8 cellular contexts compared by ENCODE assay signal in the genomic region with DNA sequence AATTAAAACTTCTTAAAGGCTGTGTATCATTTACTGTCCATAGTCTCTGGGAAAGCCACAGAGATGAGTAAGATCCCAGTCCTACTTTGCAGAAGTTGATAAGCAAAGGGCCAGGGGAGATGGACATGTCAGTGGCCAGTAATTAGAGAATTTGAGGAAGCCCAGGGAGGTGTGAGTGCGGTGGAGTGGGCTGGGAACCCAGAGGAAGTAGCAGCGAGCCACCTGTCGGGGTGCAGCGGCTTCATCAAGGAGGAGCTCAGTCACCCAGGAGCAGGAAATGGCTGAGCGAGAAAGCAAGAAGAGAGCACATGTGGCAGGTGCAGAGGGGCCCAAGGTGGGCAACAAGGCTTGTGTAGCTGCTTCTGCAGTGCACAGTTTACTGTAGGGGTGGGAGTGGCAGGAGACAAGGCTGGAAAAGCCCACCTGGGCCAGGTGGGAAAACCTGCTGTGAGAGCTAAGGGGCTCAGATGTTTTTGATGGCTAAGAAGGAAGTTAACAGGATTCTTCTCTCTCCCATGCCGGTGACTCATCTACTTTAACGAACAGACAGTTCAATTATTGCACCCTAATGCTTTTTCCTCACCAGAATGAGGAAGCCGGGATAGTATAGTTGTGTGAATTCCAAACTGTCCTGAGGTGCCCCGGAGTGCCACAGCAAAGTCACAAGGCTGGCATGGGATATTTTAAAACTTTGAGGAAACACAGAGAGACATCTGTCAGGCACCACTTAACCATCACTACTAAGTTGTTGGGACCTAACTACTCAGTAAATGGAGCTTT. TPM values are rescaled to one million over a fixed set of nuclear protein-coding genes. Genes with fewer than 3 reads are reported as not detected.
DNase-seq lines count a peak whose midpoint lies in the region; ATAC-seq and TF ChIP-seq lines count a peak whose summit lies in the region.

No MANE protein-coding gene starts in this region.

- peaks cover 7 to 14% of the 10 kb centered on the region in 2 donors for H3K36me3 Mint-ChIP-seq in stimulated activated naive B cell treated with anti-CD40 and anti-IgM and Interleukin-4, amounts not matched to agents 10 μg/mL and 1 μg/mL and 100 μg/mL, for 72 hours

- H3K9me3 ChIP-seq in RWPE2 (ENCODE audit: severe bottlenecking) = no peaks in the 10 kb centered on the region
- no peaks in the 10 kb centered on the region for H3K9me3 ChIP-seq in colonic mucosa

- peak overlapping the region; percentile 29 to 60 for H3K4me3 Mint-ChIP-seq in stimulated activated naive B cell treated with anti-CD40 and anti-IgM and Interleukin-4, amounts not matched to agents 10 μg/mL and 1 μg/mL and 100 μg/mL, for 72 hours

- TF ChIP-seq CTCF in GM12875 (IDR thresholded peaks at IDR 0.05; ENCODE audit: borderline replicate concordance, insufficient read depth, low read depth, low read length) = 0 out of 2 replicates have a peak, but pooled peaks have one; percentile 6
- no peak for TF ChIP-seq CTCF in RWPE2 (IDR thresholded peaks at IDR 0.05; ENCODE audit: poor library complexity, severe bottlenecking)
- TF ChIP-seq CTCF in colonic mucosa (IDR thresholded peaks at IDR 0.05) = no peak

- H3K27ac Mint-ChIP-seq in stimulated activated naive B cell treated with anti-CD40 and anti-IgM and Interleukin-4, amounts not matched to agents 10 μg/mL and 1 μg/mL and 100 μg/mL, for 72 hours = peak overlapping the region; percentile 80

- no peak overlapping the region for H3K4me3 ChIP-seq in GM12875 (ENCODE audit: low read depth, low read length)
- H3K4me3 ChIP-seq in RWPE2 (ENCODE audit: severe bottlenecking) = no peak overlapping the region
- H3K4me3 ChIP-seq in colonic mucosa = no peak overlapping the region

- ATAC-seq in HG02610 (IDR thresholded peaks at IDR 0.05; ENCODE audit: unreplicated experiment) = peak; percentile 51
- 0 out of 3 replicates have a peak, but pooled peaks have one; percentile 35 for ATAC-seq in RWPE2 (ENCODE audit: low read depth)
- ATAC-seq in stimulated activated naive B cell treated with anti-CD40 and anti-IgM and Interleukin-4, amounts not matched to agents 10 μg/mL and 1 μg/mL and 100 μg/mL, for 72 hours (replicated peaks) = peak; percentile 40 to 62

- H3K27ac ChIP-seq in RWPE2 (ENCODE audit: poor library complexity, severe bottlenecking) = no peak overlapping the region
- H3K27ac ChIP-seq in colonic mucosa = peak overlapping the region; percentile 1

- H3K27me3 ChIP-seq in RWPE2 (ENCODE audit: insufficient read depth, poor library complexity, severe bottlenecking) (no peaks in the 10 kb centered on the region), colonic mucosa (no peaks in the 10 kb centered on the region)

- peaks cover 6 to 7% of the 10 kb centered on the region in 2 donors for H3K9me3 Mint-ChIP-seq in stimulated activated naive B cell treated with anti-CD40 and anti-IgM and Interleukin-4, amounts not matched to agents 10 μg/mL and 1 μg/mL and 100 μg/mL, for 72 hours

- H3K9ac ChIP-seq in colonic mucosa (ENCODE audit: low read depth in 2 of 2, low read length in 2 of 2) = no peak overlapping the region

- H3K4me1 ChIP-seq in RWPE2 (ENCODE audit: insufficient read depth, poor library complexity, severe bottlenecking) = peaks cover 9% of the 10 kb centered on the region
- H3K4me1 ChIP-seq in colonic mucosa = peaks cover 7% of the 10 kb centered on the region

- no peaks in the 10 kb centered on the region for H3K27me3 Mint-ChIP-seq in stimulated activated naive B cell treated with anti-CD40 and anti-IgM and Interleukin-4, amounts not matched to agents 10 μg/mL and 1 μg/mL and 100 μg/mL, for 72 hours

- intact Hi-C loops in colonic mucosa (cut with DNase I) = no loop called here

- DNase-seq in RWPE2 (ENCODE audit: low spot score) = no peak
- peak; percentile 35 for DNase-seq in colonic mucosa
- peak; percentile 13 for DNase-seq in stimulated activated naive B cell treated with anti-CD40 and anti-IgM and Interleukin-4, amounts not matched to agents 10 μg/mL and 1 μg/mL and 100 μg/mL, for 72 hours
- DNase-seq in glomerular visceral epithelial cell (ENCODE audit: extremely low spot score) = no peak
- no peak for DNase-seq in cortex of kidney (lab: John Stamatoyannopoulos, UW)
- no peak for DNase-seq in HPDE6-E6E7 (ENCODE audit: extremely low spot score)

- H3K36me3 ChIP-seq in RWPE2 (ENCODE audit: low read depth) (no peaks in the 10 kb centered on the region), colonic mucosa (no peaks in the 10 kb centered on the region)

- peaks cover 55 to 64% of the 10 kb centered on the region in 2 donors for H3K4me1 Mint-ChIP-seq in stimulated activated naive B cell treated with anti-CD40 and anti-IgM and Interleukin-4, amounts not matched to agents 10 μg/mL and 1 μg/mL and 100 μg/mL, for 72 hours

RNA-seq across cellular contexts. Expression of gene MGAT5, which starts 34.8 kb away (rescaled TPM):
- total RNA-seq in colonic mucosa = 10 to 100 TPM; 61.7 to 63.2 TPM

Comparison
In these comparisons a context has a peak if more than half of its experiments do, and no peak if none do; other contexts are left out.
1. DNase-seq: peak in colonic mucosa (single experiment) and stimulated activated naive B cell treated with anti-CD40 and anti-IgM and Interleukin-4, amounts not matched to agents 10 μg/mL and 1 μg/mL and 100 μg/mL, for 72 hours (single experiment); none in RWPE2 (single experiment), glomerular visceral epithelial cell (single experiment), cortex of kidney (single experiment) and HPDE6-E6E7 (single experiment).
2. Peak in every context shown above with its lines, with median percentiles within 50 percentile points of each other: ATAC-seq.